In genomic region chr6:46199387-46199786, GRCh38 we compare ENCODE assay signal across 24 cellular contexts. TPM values are rescaled to one million over a fixed set of nuclear protein-coding genes. Genes with fewer than 3 reads are reported as not detected.
DNase-seq lines count a peak whose midpoint lies in the region; ATAC-seq and TF ChIP-seq lines count a peak whose summit lies in the region.
"Had no signal": no experiment of that assay in that cellular context is flagged by ENCODE, and none has a peak within 500 bp of the region (broad histone marks: within the 10 kb centered on the region; RNA-seq: fewer than 3 reads in every experiment).

No MANE protein-coding gene starts in this region.

- H3K27ac Mint-ChIP-seq in chondrocyte (ENCODE audit: unreplicated experiment): no peak overlapping the region
- H3K27ac Mint-ChIP-seq: activated CD8-positive, alpha-beta T cell treated with anti-CD3 and anti-CD28 coated beads for 36 hours; activated naive CD4-positive, alpha-beta T cell treated with anti-CD3 and anti-CD28 coated beads for 36 hours; brain; dendritic cell treated with granulocyte-macrophage colony-stimulating factor and Interleukin-4, amounts not matched to agents 40 ng/mL and 50 ng/mL, for 4 days; naive thymus-derived CD4-positive, alpha-beta T cell had no signal

- intact Hi-C loops in mammary epithelial cell (cut with micrococcal nuclease): no loop called here

- no peaks in the 10 kb centered on the region for H3K36me3 Mint-ChIP-seq in chondrocyte (ENCODE audit: low read depth)
- H3K36me3 Mint-ChIP-seq: brain; naive thymus-derived CD4-positive, alpha-beta T cell had no signal

- no peaks in the 10 kb centered on the region for H4K20me1 ChIP-seq in mammary epithelial cell (ENCODE audit: insufficient read depth, low read length)

- no TSS peak for BruUV-seq in mammary epithelial cell (replicated peaks; lab: Mats Ljungman, UMichigan)

- in situ Hi-C loops in mammary epithelial cell (cut with MboI; ENCODE audit: low sequenced_read_pairs in 2 of 2): no loop called here

- TF ChIP-seq CTCF in LNCaP clone FGC (IDR thresholded peaks at IDR 0.05; ENCODE audit: control insufficient read depth, extremely low read depth, insufficient read depth) (no peak), mammary epithelial cell (conservative IDR thresholded peaks at IDR 0.05 in 1 of 2, IDR thresholded peaks at IDR 0.05 in 1 of 2; ENCODE audit: extremely low read depth in 1 of 2, insufficient read depth in 1 of 2, low read depth in 1 of 2, low read length in 2 of 2) (no peak), right atrium auricular region (IDR thresholded peaks at IDR 0.05) (no peak), chondrocyte (IDR thresholded peaks at IDR 0.05) (no peak)

- no peak overlapping the region for H3K4me3 Mint-ChIP-seq in chondrocyte (ENCODE audit: unreplicated experiment)
- H3K4me3 Mint-ChIP-seq: activated CD8-positive, alpha-beta T cell treated with anti-CD3 and anti-CD28 coated beads for 36 hours; activated naive CD4-positive, alpha-beta T cell treated with anti-CD3 and anti-CD28 coated beads for 36 hours; brain; dendritic cell treated with granulocyte-macrophage colony-stimulating factor and Interleukin-4, amounts not matched to agents 40 ng/mL and 50 ng/mL, for 4 days; naive thymus-derived CD4-positive, alpha-beta T cell had no signal

- CTCF ChIA-PET in mammary epithelial cell (lab: Charles Lee; ENCODE audit: low non-redundant PET): no interaction called here

- peaks cover 8% of the 10 kb centered on the region for H3K4me1 Mint-ChIP-seq in chondrocyte (ENCODE audit: low read depth)
- H3K4me1 Mint-ChIP-seq: naive thymus-derived CD4-positive, alpha-beta T cell had no signal

- H3K27me3 Mint-ChIP-seq in chondrocyte (ENCODE audit: low read depth): peaks cover 28% of the 10 kb centered on the region
- H3K27me3 Mint-ChIP-seq: activated CD8-positive, alpha-beta T cell treated with anti-CD3 and anti-CD28 coated beads for 36 hours; brain; dendritic cell treated with granulocyte-macrophage colony-stimulating factor and Interleukin-4, amounts not matched to agents 40 ng/mL and 50 ng/mL, for 4 days had no signal

- no peaks in the 10 kb centered on the region for H3K79me2 ChIP-seq in mammary epithelial cell (ENCODE audit: insufficient read depth, low read length)
- H3K79me2 ChIP-seq: parathyroid adenoma had no signal

- no peaks in the 10 kb centered on the region for H3K36me3 ChIP-seq in mammary epithelial cell (ENCODE audit: insufficient read depth, low read length)
- no peaks in the 10 kb centered on the region for H3K36me3 ChIP-seq in right atrium auricular region
- H3K36me3 ChIP-seq: BE2C, transverse colon had no signal

- no peak overlapping the region for H3K4me3 ChIP-seq in LNCaP clone FGC (ENCODE audit: low read depth, low read length)
- no peak overlapping the region for H3K4me3 ChIP-seq in mammary epithelial cell (replicated peaks in 1 of 3; ENCODE audit: insufficient read depth in 1 of 3, low read depth in 2 of 3, low read length in 3 of 3)
- H3K4me3 ChIP-seq in right atrium auricular region: no peak overlapping the region
- H3K4me3 ChIP-seq: skin epidermis, transverse colon had no signal

- H3K9me3 Mint-ChIP-seq in chondrocyte (ENCODE audit: low read depth): no peaks in the 10 kb centered on the region
- H3K9me3 Mint-ChIP-seq: activated CD8-positive, alpha-beta T cell treated with anti-CD3 and anti-CD28 coated beads for 36 hours; dendritic cell treated with granulocyte-macrophage colony-stimulating factor and Interleukin-4, amounts not matched to agents 40 ng/mL and 50 ng/mL, for 4 days had no signal

- H3K27ac ChIP-seq in mammary epithelial cell (ENCODE audit: insufficient read depth, low read depth, low read length) (no peak overlapping the region), right atrium auricular region (no peak overlapping the region)
- H3K27ac ChIP-seq: parathyroid adenoma, skin epidermis, transverse colon had no signal

- ATAC-seq in HG02852 (IDR thresholded peaks at IDR 0.05; ENCODE audit: unreplicated experiment) (no peak), HG03439 (IDR thresholded peaks at IDR 0.05; ENCODE audit: unreplicated experiment) (no peak)
- ATAC-seq: activated CD4-positive, CD25-positive, alpha-beta regulatory T cell treated with anti-CD3 and anti-CD28 coated beads, Interleukin-2, amount 50 U/mL, for 24 hours; activated CD8-positive, alpha-beta T cell treated with anti-CD3 and anti-CD28 coated beads for 36 hours; naive thymus-derived CD4-positive, alpha-beta T cell had no signal

- H3K27me3 ChIP-seq in mammary epithelial cell (ENCODE audit: insufficient read depth, low read length) (peaks cover 6% of the 10 kb centered on the region), right atrium auricular region (no peaks in the 10 kb centered on the region)
- H3K27me3 ChIP-seq: BE2C, transverse colon had no signal

- DNase-seq in LNCaP clone FGC (ENCODE audit: low read depth): peak; percentile 14
- peak; percentile 35 for DNase-seq in mammary epithelial cell
- DNase-seq in right atrium auricular region (ENCODE audit: low spot score): peak; percentile 74
- peak; percentile 33 for DNase-seq in stromal cell of bone marrow (ENCODE audit: low read depth)
- no peak for DNase-seq in chondrocyte (ENCODE audit: low spot score)
- DNase-seq: activated CD8-positive, alpha-beta T cell treated with anti-CD3 and anti-CD28 coated beads for 36 hours; activated naive CD4-positive, alpha-beta T cell treated with anti-CD3 and anti-CD28 coated beads for 36 hours; activated T-cell treated with anti-CD3 and anti-CD28 coated beads, Interleukin-2, amount 50 U/mL, for 1 hour; BE2C; HCEC 1CT; Karpas-422; kidney glomerular epithelial cell; naive thymus-derived CD4-positive, alpha-beta T cell; NCI-H1105; NCI-H526; stimulated activated naive CD4-positive, alpha-beta T cell treated with Interleukin-2 at 50 U/mL for 16 hours; transverse colon had no signal

- no peaks in the 10 kb centered on the region for H3K9me3 ChIP-seq in mammary epithelial cell (replicated peaks; ENCODE audit: insufficient read depth, low read length)
- no peaks in the 10 kb centered on the region for H3K9me3 ChIP-seq in right atrium auricular region
- H3K9me3 ChIP-seq: BE2C, transverse colon had no signal

- dilution Hi-C loops in mammary epithelial cell (cut with HindIII; ENCODE audit: low sequenced_read_pairs): no loop called here

- H3K4me2 ChIP-seq in mammary epithelial cell (ENCODE audit: insufficient read depth, low read depth, low read length): no peak overlapping the region

- 23% methylated on average over 5 of the region's 5 CpGs for WGBS in mammary epithelial cell (ENCODE audit: low coverage, missing lambda C conversion rate)

- H3K4me1 ChIP-seq in mammary epithelial cell (ENCODE audit: insufficient read depth, low read length) (no peaks in the 10 kb centered on the region), right atrium auricular region (no peaks in the 10 kb centered on the region)
- H3K4me1 ChIP-seq: BE2C, parathyroid adenoma, transverse colon had no signal

- H3K9ac ChIP-seq in mammary epithelial cell (ENCODE audit: insufficient read depth, low read length): no peak overlapping the region
- H3K9ac ChIP-seq: parathyroid adenoma had no signal

- H2AFZ ChIP-seq in mammary epithelial cell (ENCODE audit: low read depth, low read length): no peak overlapping the region
- H2AFZ ChIP-seq: parathyroid adenoma had no signal

RNA-seq across cellular contexts. Expression of gene ENPP5, which starts 28.6 kb away (rescaled TPM):
- total RNA-seq in mammary epithelial cell: 10 to 100 TPM in 1 of 2 donors, 1 to 10 TPM in 1; 2.9 to 27.0 TPM
- 0.71 TPM for polyA plus RNA-seq in mammary epithelial cell
- polyA minus RNA-seq in mammary epithelial cell: 0.98 TPM
- 10 to 100 TPM in 1 of 2 donors, 1 to 10 TPM in 1; 6.2 to 17.7 TPM for total RNA-seq in right atrium auricular region
- 0.12 to 0.28 TPM in 2 of 3 replicates, not detected in the other for total RNA-seq in chondrocyte
